Comparison of ENCODE assay signal across 8 cellular contexts in genomic region chr13:32736648-32737047, GRCh38.
DNase-seq lines count a peak whose midpoint lies in the region; ATAC-seq lines count a peak whose summit lies in the region.

No MANE protein-coding gene starts in this region.

- no peak for DNase-seq in activated CD4-positive, alpha-beta T cell treated with anti-CD3 and anti-CD28 coated beads, Interleukin-2, amount 10 ng/mL, durations not matched to agents 7 days and 5 days
- no peak for DNase-seq in activated CD4-positive, alpha-beta T cell treated with anti-CD3 and anti-CD28 coated beads for 4 hours
- no peak for DNase-seq in activated T-helper 1 cell treated with anti-CD3 and anti-CD28 coated beads, Interleukin-12 subunit alpha, Interleukin-12 subunit beta, Interleukin-2, Interleukin-4 antibody, amounts not matched to agents 30 ng/mL and 10 ng/mL and 1 ng/mL, durations not matched to agents 14 hours and 24 hours and 36 hours (ENCODE audit: low spot score)
- DNase-seq in left colon (no peak), NCI-H226 (no peak), HT-29 (ENCODE audit: low spot score) (no peak)
- DNase-seq in stimulated activated naive CD8-positive, alpha-beta T cell treated with anti-CD3 and anti-CD28 coated beads, Interleukin-15, amount 100 ng/mL, for 72 hours: no peak

- H3K27ac Mint-ChIP-seq in activated CD4-positive, alpha-beta T cell treated with anti-CD3 and anti-CD28 coated beads, Interleukin-2, amount 10 ng/mL, durations not matched to agents 7 days and 5 days: peak overlapping the region; percentile 96
- peak overlapping the region; percentile 80 for H3K27ac Mint-ChIP-seq in activated T-helper 1 cell treated with anti-CD3 and anti-CD28 coated beads, Interleukin-12 subunit alpha, Interleukin-12 subunit beta, Interleukin-2, Interleukin-4 antibody, amounts not matched to agents 30 ng/mL and 10 ng/mL and 1 ng/mL, durations not matched to agents 14 hours and 24 hours and 36 hours
- H3K27ac Mint-ChIP-seq in stimulated activated naive CD8-positive, alpha-beta T cell treated with anti-CD3 and anti-CD28 coated beads, Interleukin-15, amount 100 ng/mL, for 72 hours: peak overlapping the region; percentile 78 to 92

- no peaks in the 10 kb centered on the region for H3K27me3 Mint-ChIP-seq in activated CD4-positive, alpha-beta T cell treated with anti-CD3 and anti-CD28 coated beads, Interleukin-2, amount 10 ng/mL, durations not matched to agents 7 days and 5 days
- no peaks in the 10 kb centered on the region for H3K27me3 Mint-ChIP-seq in activated T-helper 1 cell treated with anti-CD3 and anti-CD28 coated beads, Interleukin-12 subunit alpha, Interleukin-12 subunit beta, Interleukin-2, Interleukin-4 antibody, amounts not matched to agents 30 ng/mL and 10 ng/mL and 1 ng/mL, durations not matched to agents 14 hours and 24 hours and 36 hours (ENCODE audit: insufficient read depth)
- no peaks in the 10 kb centered on the region for H3K27me3 Mint-ChIP-seq in stimulated activated naive CD8-positive, alpha-beta T cell treated with anti-CD3 and anti-CD28 coated beads, Interleukin-15, amount 100 ng/mL, for 72 hours

- ATAC-seq in left colon (peak; percentile 34), esophagus mucosa (no peak)
- no peak for ATAC-seq in stimulated activated naive CD8-positive, alpha-beta T cell treated with anti-CD3 and anti-CD28 coated beads, Interleukin-15, amount 100 ng/mL, for 72 hours

- H3K4me3 Mint-ChIP-seq in activated CD4-positive, alpha-beta T cell treated with anti-CD3 and anti-CD28 coated beads, Interleukin-2, amount 10 ng/mL, durations not matched to agents 7 days and 5 days: peak overlapping the region; percentile 73
- H3K4me3 Mint-ChIP-seq in activated T-helper 1 cell treated with anti-CD3 and anti-CD28 coated beads, Interleukin-12 subunit alpha, Interleukin-12 subunit beta, Interleukin-2, Interleukin-4 antibody, amounts not matched to agents 30 ng/mL and 10 ng/mL and 1 ng/mL, durations not matched to agents 14 hours and 24 hours and 36 hours: peak overlapping the region; percentile 74
- H3K4me3 Mint-ChIP-seq in stimulated activated naive CD8-positive, alpha-beta T cell treated with anti-CD3 and anti-CD28 coated beads, Interleukin-15, amount 100 ng/mL, for 72 hours: peak overlapping the region; percentile 72 to 78

- H3K4me1 Mint-ChIP-seq in activated CD4-positive, alpha-beta T cell treated with anti-CD3 and anti-CD28 coated beads, Interleukin-2, amount 10 ng/mL, durations not matched to agents 7 days and 5 days: peaks cover 59% of the 10 kb centered on the region
- peaks cover 40% of the 10 kb centered on the region for H3K4me1 Mint-ChIP-seq in activated T-helper 1 cell treated with anti-CD3 and anti-CD28 coated beads, Interleukin-12 subunit alpha, Interleukin-12 subunit beta, Interleukin-2, Interleukin-4 antibody, amounts not matched to agents 30 ng/mL and 10 ng/mL and 1 ng/mL, durations not matched to agents 14 hours and 24 hours and 36 hours (ENCODE audit: low read depth)
- H3K4me1 Mint-ChIP-seq in stimulated activated naive CD8-positive, alpha-beta T cell treated with anti-CD3 and anti-CD28 coated beads, Interleukin-15, amount 100 ng/mL, for 72 hours: peaks cover 60% of the 10 kb centered on the region

- POLR2A ChIA-PET in activated CD4-positive, alpha-beta T cell treated with anti-CD3 and anti-CD28 coated beads, Interleukin-2, amount 10 ng/mL, durations not matched to agents 7 days and 5 days (lab: Charles Lee): no interaction called here

- intact Hi-C loops in activated T-helper 1 cell treated with anti-CD3 and anti-CD28 coated beads, Interleukin-12 subunit alpha, Interleukin-12 subunit beta, Interleukin-2, Interleukin-4 antibody, amounts not matched to agents 30 ng/mL and 10 ng/mL and 1 ng/mL, durations not matched to agents 14 hours and 24 hours and 36 hours (cut with micrococcal nuclease): loop anchor here (1.0 to 5.0 kb wide), 5 partner anchors 150 to 807 kb away; partner anchors contain the start of genes KL and PDS5B
- intact Hi-C loops in left colon (cut with DNase I, micrococcal nuclease): no loop called here

- no peaks in the 10 kb centered on the region for H3K9me3 Mint-ChIP-seq in activated CD4-positive, alpha-beta T cell treated with anti-CD3 and anti-CD28 coated beads, Interleukin-2, amount 10 ng/mL, durations not matched to agents 7 days and 5 days
- H3K9me3 Mint-ChIP-seq in activated T-helper 1 cell treated with anti-CD3 and anti-CD28 coated beads, Interleukin-12 subunit alpha, Interleukin-12 subunit beta, Interleukin-2, Interleukin-4 antibody, amounts not matched to agents 30 ng/mL and 10 ng/mL and 1 ng/mL, durations not matched to agents 14 hours and 24 hours and 36 hours: no peaks in the 10 kb centered on the region
- H3K9me3 Mint-ChIP-seq in stimulated activated naive CD8-positive, alpha-beta T cell treated with anti-CD3 and anti-CD28 coated beads, Interleukin-15, amount 100 ng/mL, for 72 hours: no peaks in the 10 kb centered on the region

- H3K36me3 Mint-ChIP-seq in activated CD4-positive, alpha-beta T cell treated with anti-CD3 and anti-CD28 coated beads, Interleukin-2, amount 10 ng/mL, durations not matched to agents 7 days and 5 days (ENCODE audit: low read depth): peaks cover 47% of the 10 kb centered on the region
- peaks cover 18% of the 10 kb centered on the region for H3K36me3 Mint-ChIP-seq in activated T-helper 1 cell treated with anti-CD3 and anti-CD28 coated beads, Interleukin-12 subunit alpha, Interleukin-12 subunit beta, Interleukin-2, Interleukin-4 antibody, amounts not matched to agents 30 ng/mL and 10 ng/mL and 1 ng/mL, durations not matched to agents 14 hours and 24 hours and 36 hours (ENCODE audit: low read depth)

- CTCF ChIA-PET in activated CD4-positive, alpha-beta T cell treated with anti-CD3 and anti-CD28 coated beads, Interleukin-2, amount 10 ng/mL, durations not matched to agents 7 days and 5 days (lab: Charles Lee): interaction anchor here (1.0 to 1.4 kb wide), 3 partner anchors 14 to 806 kb away, joined by 3 to 4 read pairs (median 3); no protein-coding TSS in a partner anchor
